8 cellular contexts compared by ENCODE assay signal in the genomic region with DNA sequence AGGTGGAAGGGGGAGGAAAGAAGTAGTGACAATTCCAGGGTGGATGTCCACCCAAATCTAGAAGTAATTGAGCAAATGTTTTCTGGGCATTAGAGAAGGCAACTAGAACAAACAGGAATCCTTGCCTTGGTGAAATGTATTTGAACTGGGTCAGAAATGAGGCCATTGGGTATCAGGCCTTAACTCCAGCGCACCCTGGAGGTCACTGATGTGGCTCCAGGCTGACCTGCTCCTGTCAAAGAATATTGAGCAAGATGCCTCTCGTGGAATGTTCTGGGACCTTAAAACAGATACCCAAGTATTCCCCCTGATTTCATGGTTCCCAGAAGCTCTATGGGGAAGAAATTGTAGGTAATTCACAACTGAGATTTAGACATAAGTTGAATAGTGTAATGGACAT. TPM values are rescaled to one million over a fixed set of nuclear protein-coding genes. Genes with fewer than 3 reads are reported as not detected.
DNase-seq lines count a peak whose midpoint lies in the region; ATAC-seq lines count a peak whose summit lies in the region.

No MANE protein-coding gene starts in this region.

- H3K36me3 ChIP-seq in muscle layer of colon (ENCODE audit: insufficient read depth, low read length) = peaks cover 12% of the 10 kb centered on the region

- H3K27me3 ChIP-seq in muscle layer of colon (ENCODE audit: control insufficient read depth in 1 of 2, insufficient read depth in 2 of 2, low read length in 2 of 2) = no peaks in the 10 kb centered on the region

- H3K27ac ChIP-seq in muscle layer of colon (ENCODE audit: low read depth, low read length) = peak overlapping the region; percentile 39

- H3K4me3 ChIP-seq in muscle layer of colon (ENCODE audit: low read depth in 1 of 2, low read length in 2 of 2) = no peak overlapping the region

- DNase-seq in DMS153 (lab: John Stamatoyannopoulos, UW) (peak; percentile 3), DMS153 treated with DMSO at 0.1 percent for 48 hours (lab: John Stamatoyannopoulos, UW; ENCODE audit: unreplicated experiment) (no peak), NCI-H460 (ENCODE audit: extremely low read depth, low read depth) (peak; percentile 30), cerebellar cortex (ENCODE audit: low spot score) (peak; percentile 92)
- no peak for DNase-seq in activated effector memory CD4-positive, alpha-beta T cell treated with Interleukin-2 at 50 U/mL for 16 hours

- H3K4me1 ChIP-seq in muscle layer of colon (ENCODE audit: insufficient read depth, low read length) = peaks cover 9% of the 10 kb centered on the region

- H3K9me3 ChIP-seq in muscle layer of colon (ENCODE audit: low read length) = no peaks in the 10 kb centered on the region

- no peak overlapping the region for H3K9ac ChIP-seq in muscle layer of colon (ENCODE audit: low read length)

- no peak for ATAC-seq in HG02884 (IDR thresholded peaks at IDR 0.05; ENCODE audit: unreplicated experiment)
- no peak for ATAC-seq in HG03571 (IDR thresholded peaks at IDR 0.05; ENCODE audit: unreplicated experiment)

RNA-seq across cellular contexts. Expression of gene HLA-DPB1, which starts 6.9 kb away (rescaled TPM):
- not detected in 2 replicates for total RNA-seq in NCI-H460 (2014; rRNA removed; shearing (Covaris generic))
- not detected in 2 replicates for polyA plus RNA-seq in NCI-H460 (2014; cell fraction: nucleus; rRNA removed)

RNA-seq across cellular contexts. Expression of gene HLA-DPA1, which starts 9.3 kb away (rescaled TPM):
- not detected in 2 replicates for total RNA-seq in NCI-H460 (2014; rRNA removed; shearing (Covaris generic))
- not detected in 2 replicates for polyA plus RNA-seq in NCI-H460 (2014; cell fraction: nucleus; rRNA removed)

Comparison
In these comparisons a context has a peak if more than half of its experiments do, and no peak if none do; other contexts are left out.
1. DNase-seq: peak in DMS153 (single experiment), NCI-H460 (single experiment) and cerebellar cortex (single experiment); none in DMS153 treated with DMSO at 0.1 percent for 48 hours (single experiment) and activated effector memory CD4-positive, alpha-beta T cell treated with Interleukin-2 at 50 U/mL for 16 hours (single experiment).